In the genomic region with DNA sequence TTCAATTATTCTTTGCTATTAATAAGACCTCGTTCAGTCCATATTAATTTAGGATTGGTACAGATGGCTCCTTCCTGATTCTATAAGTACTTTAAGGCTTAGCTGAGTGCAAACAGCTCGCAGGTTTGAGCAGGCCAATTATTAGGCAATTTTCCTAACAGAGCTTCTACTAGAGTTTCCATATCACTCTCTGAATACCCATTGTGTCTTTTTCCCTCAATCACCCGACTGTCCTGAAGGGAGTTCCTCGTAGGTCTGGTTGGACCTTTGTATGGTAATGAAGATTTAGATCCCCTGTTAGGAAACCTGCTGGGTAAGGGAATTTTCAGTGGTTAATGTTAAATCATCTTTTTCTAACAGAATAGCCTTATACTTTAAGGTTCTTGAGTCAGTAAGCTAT, we compare ENCODE assay signal across 27 cellular contexts.
DNase-seq lines count a peak whose midpoint lies in the region; ATAC-seq, FAIRE-seq and TF ChIP-seq lines count a peak whose summit lies in the region.
"Had no signal": no experiment of that assay in that cellular context is flagged by ENCODE, and none has a peak within 500 bp of the region (broad histone marks: within the 10 kb centered on the region; RNA-seq: fewer than 3 reads in every experiment).

No MANE protein-coding gene starts in this region.

- no peak for ATAC-seq in HCT116
- no peak for ATAC-seq in HG02973 (IDR thresholded peaks at IDR 0.05; ENCODE audit: unreplicated experiment)
- ATAC-seq: A549; CD8-positive, alpha-beta T cell; GM12878; Panc1 had no signal

- H3K4me3 ChIP-seq in HCT116 (replicated peaks in 1 of 2; ENCODE audit: low read depth in 1 of 2, low read length in 2 of 2) (peak overlapping the region in 1 of 2 experiments; percentile 48; a peak in 1 of 4 replicates), H1 (ENCODE audit: extremely low read depth in 1 of 4, insufficient read depth in 2 of 4, low read depth in 3 of 4, low read length in 4 of 4) (no peak overlapping the region), mesendoderm (ENCODE audit: low read length) (no peak overlapping the region)
- H3K4me3 ChIP-seq: A549, GM12878 had no signal

- no peaks in the 10 kb centered on the region for H3K9me2 ChIP-seq in HCT116 (ENCODE audit: insufficient read depth)

- H4K5ac ChIP-seq in H1 (ENCODE audit: insufficient read length, low read depth, low read length), result no peak overlapping the region
- no peak overlapping the region for H4K5ac ChIP-seq in mesendoderm (ENCODE audit: low read length)

- 71% methylated on average over 4 of the region's 4 CpGs; no CpG with 5 or more reads in 1 of the 2 experiments for WGBS in H1 (ENCODE audit: extremely low coverage in 1 of 2, insufficient coverage in 1 of 2, insufficient read length in 1 of 2, insufficient replicate concordance in 2 of 2, low coverage in 1 of 2, low lambda C conversion rate in 2 of 2, missing lambda C conversion rate in 1 of 2), 2 experiments
- WGBS in mesendoderm (ENCODE audit: extremely low coverage, insufficient coverage, low lambda C conversion rate), result no CpG with 5 or more reads among the region's 4 CpGs

- H3K56ac ChIP-seq in H1 (replicated peaks; ENCODE audit: insufficient read length, low read depth, low read length), result no peak overlapping the region
- no peak overlapping the region for H3K56ac ChIP-seq in mesendoderm (ENCODE audit: low read length)

- TF ChIP-seq POLR2A in HCT116 (IDR thresholded peaks at IDR 0.05; ENCODE audit: borderline replicate concordance, extremely low read depth, insufficient read depth, insufficient read length) (no peak), H1 (IDR thresholded peaks at IDR 0.05; ENCODE audit: control extremely low read depth in 1 of 2, low read depth in 2 of 2, low read length in 2 of 2) (no peak)

- H2BK15ac ChIP-seq in H1 (ENCODE audit: low read length) (no peak overlapping the region), mesendoderm (replicated peaks; ENCODE audit: low read depth) (no peak overlapping the region)

- H3K79me1 ChIP-seq in H1 (ENCODE audit: low read depth, low read length) (peaks cover 6% of the 10 kb centered on the region), mesendoderm (ENCODE audit: low read length) (peaks cover 11% of the 10 kb centered on the region)

- no peak for FAIRE-seq in H1 (lab: Jason Lieb, UNC)
- FAIRE-seq: A549, GM12878, HTR-8/SVneo had no signal

- H2AFZ ChIP-seq in HCT116 (ENCODE audit: low read depth, low read length, poor library complexity, severe bottlenecking), result no peak overlapping the region
- no peak overlapping the region for H2AFZ ChIP-seq in H1 (ENCODE audit: low read length)

- H3K4me1 ChIP-seq in HCT116 (ENCODE audit: control insufficient read depth in 1 of 2, insufficient read depth in 2 of 2, low read length in 2 of 2) (peaks cover 45 to 98% of the 10 kb centered on the region in 2 experiments), H1 (replicated peaks in 1 of 4; ENCODE audit: control insufficient read depth in 3 of 4, insufficient read depth in 4 of 4, low read length in 3 of 4) (peaks cover 4 to 17% (median 11%) of the 10 kb centered on the region in 4 experiments; a peak in 5 of 7 replicates), mesendoderm (ENCODE audit: control insufficient read depth, low read depth, low read length) (peaks cover 10% of the 10 kb centered on the region)

- no peak overlapping the region for H4K91ac ChIP-seq in H1 (replicated peaks; ENCODE audit: insufficient read length, low read length)

- intact Hi-C loops in HCT116 (cut with micrococcal nuclease), result no loop called here

- no peak for DNase-seq in HCT116 (ENCODE audit: low read depth, low spot score)
- DNase-seq in NCI-H748 (lab: John Stamatoyannopoulos, UW; ENCODE audit: unreplicated experiment), result peak; percentile 69
- no peak for DNase-seq in H1 (ENCODE audit: low read depth in 1 of 2, low spot score in 2 of 2)
- peak; percentile 92 for DNase-seq in mesendoderm
- DNase-seq in middle frontal gyrus (ENCODE audit: extremely low spot score, low spot score), result no peak
- no peak for DNase-seq in caudate nucleus (lab: John Stamatoyannopoulos, UW)
- DNase-seq in amygdala (lab: John Stamatoyannopoulos, UW), result no peak
- DNase-seq: Caco-2; CD8-positive, alpha-beta T cell; DMS 273 treated with DMSO at 0.1 percent for 48 hours; DMS79; EL; GDM1; GOT3; KBM-7; NCI-H1694; NCI-H2081; NCI-H2227 treated with DMSO at 0.1 percent for 48 hours; SHP77; T-helper 1 cell had no signal

- H3K4me2 ChIP-seq in HCT116 (ENCODE audit: low read length) (peak overlapping the region; percentile 68), H1 (ENCODE audit: insufficient read depth in 1 of 2, low read depth in 2 of 2, low read length in 2 of 2) (no peak overlapping the region), mesendoderm (ENCODE audit: low read length) (no peak overlapping the region)
- H3K4me2 ChIP-seq: A549 had no signal

- H3K27ac ChIP-seq in HCT116 (ENCODE audit: low read depth, low read length) (no peak overlapping the region; the same call in 1 of the 2 replicates), H1 (ENCODE audit: low read depth, low read length) (no peak overlapping the region), mesendoderm (ENCODE audit: low read depth, low read length) (no peak overlapping the region), caudate nucleus (ENCODE audit: low read depth, low read length) (no peak overlapping the region)
- H3K27ac ChIP-seq: C4-2B, RWPE1 had no signal

- CTCF ChIA-PET in HCT116 (lab: Charles Lee), result no interaction called here
- CTCF ChIA-PET in H1 (lab: Charles Lee; ENCODE audit: partially characterized antibody), result interaction anchor here (0.7 to 1.1 kb wide), 2 partner anchors 17 to 22 kb away, joined by 3 read pairs; no protein-coding TSS in a partner anchor

- H2BK12ac ChIP-seq in H1 (ENCODE audit: low read depth, low read length), result no peak overlapping the region

- no peaks in the 10 kb centered on the region for H3K9me3 ChIP-seq in HCT116 (ENCODE audit: control insufficient read depth in 1 of 2, insufficient read depth in 1 of 2, low read depth in 1 of 2, low read length in 2 of 2)
- H3K9me3 ChIP-seq in H1 (ENCODE audit: insufficient read depth in 2 of 2, low read depth in 1 of 2, low read length in 1 of 2), result peaks cover 13 to 14% of the 10 kb centered on the region in 2 experiments
- H3K9me3 ChIP-seq: A549 had no signal

- no peaks in the 10 kb centered on the region for H3K23me2 ChIP-seq in H1 (ENCODE audit: low read depth, low read length)

- H3K4ac ChIP-seq in H1 (replicated peaks; ENCODE audit: insufficient read length, low read depth, low read length) (no peak overlapping the region), mesendoderm (ENCODE audit: low read depth, low read length) (no peak overlapping the region)

- peaks cover 72% of the 10 kb centered on the region for H3K79me2 ChIP-seq in HCT116 (ENCODE audit: insufficient read depth, low read length)
- H3K79me2 ChIP-seq in H1 (ENCODE audit: control insufficient read depth in 1 of 2, insufficient read depth in 2 of 2, low read length in 2 of 2), result peaks cover 0 to 61% of the 10 kb centered on the region in 2 experiments; a peak in 2 of 4 replicates
- H3K79me2 ChIP-seq in mesendoderm (ENCODE audit: control insufficient read depth, insufficient read depth, low read length), result peaks cover 2% of the 10 kb centered on the region

- RAD21 ChIA-PET in HCT116 (lab: Charles Lee; ENCODE audit: low non-redundant PET in 1 of 2, low total read pairs in 2 of 2, uncharacterized antibody in 2 of 2, unreplicated experiment in 2 of 2), result no interaction called here

- H3K14ac ChIP-seq in H1 (ENCODE audit: insufficient read length), result no peak overlapping the region

- H3K9ac ChIP-seq in HCT116 (ENCODE audit: low read length) (peak overlapping the region; percentile 68), H1 (replicated peaks in 1 of 4; ENCODE audit: extremely low read depth in 1 of 4, low read depth in 3 of 4, low read length in 3 of 4) (no peak overlapping the region), mesendoderm (ENCODE audit: low read length) (no peak overlapping the region)

- H3K23ac ChIP-seq in H1 (ENCODE audit: insufficient read length) (no peak overlapping the region), mesendoderm (ENCODE audit: low read length) (no peak overlapping the region)

- H3K36me3 ChIP-seq in HCT116 (ENCODE audit: control insufficient read depth in 1 of 2, insufficient read depth in 2 of 2, low read length in 2 of 2) (peaks cover 0 to 10% of the 10 kb centered on the region in 2 experiments; a peak in 1 of 4 replicates), H1 (ENCODE audit: control insufficient read depth in 2 of 4, insufficient read depth in 4 of 4, low read length in 3 of 4) (peaks cover 0 to 16% (median 7%) of the 10 kb centered on the region in 4 experiments; a peak in 4 of 8 replicates), mesendoderm (ENCODE audit: control insufficient read depth, insufficient read depth, low read length) (no peaks in the 10 kb centered on the region)

- TF ChIP-seq RAD21 in HCT116 (IDR thresholded peaks at IDR 0.05; ENCODE audit: low read depth) (no peak), H1 (IDR thresholded peaks at IDR 0.05 in 1 of 2, conservative IDR thresholded peaks at IDR 0.05 in 1 of 2; ENCODE audit: low read depth in 2 of 2, low read length in 2 of 2) (no peak)

- H2AK5ac ChIP-seq in H1 (ENCODE audit: low read depth, low read length) (0 out of 2 replicates have a peak overlapping the region, but pooled peaks have one; percentile 39), mesendoderm (ENCODE audit: low read length) (no peak overlapping the region)

- H4K20me1 ChIP-seq in HCT116 (ENCODE audit: insufficient read depth) (no peaks in the 10 kb centered on the region), H1 (replicated peaks in 1 of 2; ENCODE audit: control insufficient read depth in 1 of 2, insufficient read depth in 2 of 2, low read length in 2 of 2) (no peaks in the 10 kb centered on the region)

- POLR2A ChIA-PET in HCT116 (lab: Charles Lee) (interaction anchor here (0.7 kb wide), 1 partner anchor 9 kb away, joined by 3 read pairs; no protein-coding TSS in a partner anchor), H1 (lab: Charles Lee; ENCODE audit: partially characterized antibody) (interaction anchor here (1.4 kb wide), 1 partner anchor 16 kb away, joined by 3 read pairs; no protein-coding TSS in a partner anchor)

- BruUV-seq in HCT116 (replicated peaks; lab: Mats Ljungman, UMichigan), result no TSS peak

- no peak for TF ChIP-seq EP300 in H1 (IDR thresholded peaks at IDR 0.05; ENCODE audit: borderline replicate concordance in 1 of 2, low read depth in 2 of 2, low read length in 2 of 2)

- no peak overlapping the region for H3K18ac ChIP-seq in H1 (ENCODE audit: extremely low read depth, low read length)
- no peak overlapping the region for H3K18ac ChIP-seq in mesendoderm (ENCODE audit: low read length)

- H2BK20ac ChIP-seq in H1 (ENCODE audit: low read length), result no peak overlapping the region

- H3K27me3 ChIP-seq in HCT116 (ENCODE audit: insufficient read depth, low read length), result no peaks in the 10 kb centered on the region
- H3K27me3 ChIP-seq in H1 (replicated peaks in 1 of 4; ENCODE audit: control insufficient read depth in 3 of 4, extremely low read depth in 1 of 4, insufficient read depth in 3 of 4, low read length in 3 of 4), result no peaks in the 10 kb centered on the region
- H3K27me3 ChIP-seq in mesendoderm (ENCODE audit: insufficient read depth, low read length, poor library complexity), result no peaks in the 10 kb centered on the region

- H2BK5ac ChIP-seq in H1 (ENCODE audit: low read depth, low read length) (no peak overlapping the region), mesendoderm (ENCODE audit: low read length) (no peak overlapping the region)

- H4K8ac ChIP-seq in H1 (ENCODE audit: extremely low read depth, insufficient read depth, low read length) (no peak overlapping the region), mesendoderm (ENCODE audit: low read depth, low read length) (no peak overlapping the region)

- no peak for TF ChIP-seq CTCF in HCT116 (IDR thresholded peaks at IDR 0.05 in 2 of 3, conservative IDR thresholded peaks at IDR 0.05 in 1 of 3; ENCODE audit: borderline replicate concordance in 1 of 3, insufficient read depth in 1 of 3, low read depth in 2 of 3, low read length in 2 of 3)
- no peak for TF ChIP-seq CTCF in H1 (IDR thresholded peaks at IDR 0.05; ENCODE audit: control extremely low read depth in 1 of 3, insufficient read depth in 1 of 3, low read depth in 1 of 3, low read length in 3 of 3)

- H2BK120ac ChIP-seq in H1 (replicated peaks; ENCODE audit: low read depth, low read length) (no peak overlapping the region), mesendoderm (ENCODE audit: low read depth, low read length) (no peak overlapping the region)

Comparison
In these comparisons a context has a peak if more than half of its experiments do, and no peak if none do; other contexts are left out.
1. DNase-seq: peak in NCI-H748 (single experiment) and mesendoderm (single experiment); none in HCT116 (single experiment), H1 (0 of 2), middle frontal gyrus (single experiment), caudate nucleus (0 of 61) and amygdala (0 of 56).